ENCODE assay signal across 30 cellular contexts in genomic region chr5:130995851-130996250, GRCh38.
"Had no signal": no experiment of that assay in that cellular context is flagged by ENCODE, and none has a peak within 500 bp of the region (broad histone marks: within the 10 kb centered on the region; RNA-seq: fewer than 3 reads in every experiment).

No MANE protein-coding gene starts in this region.

- DNase-seq: activated B cell treated with CpG ODN at 0.5 μM for 24 hours; activated CD4-positive, alpha-beta memory T cell treated with anti-CD3 and anti-CD28 coated beads for 36 hours; activated CD4-positive, alpha-beta T cell treated with anti-CD3 and anti-CD28 coated beads for 4 hours; activated CD4-positive, alpha-beta T cell treated with anti-CD3 and anti-CD28 coated beads, Interleukin-2, amount 10 ng/mL, durations not matched to agents 24 days and 14 days; activated CD4-positive, alpha-beta T cell treated with anti-CD3 and anti-CD28 coated beads, Interleukin-2, amount 50 U/mL, for 1 hour; activated CD4-positive, alpha-beta T cell treated with anti-CD3 and anti-CD28 coated beads, Interleukin-2, amount 50 U/mL, for 4 hours; activated CD4-positive, CD25-positive, alpha-beta regulatory T cell treated with anti-CD3 and anti-CD28 coated beads, Interleukin-2, amount 50 U/mL, for 72 hours; activated CD8-positive, alpha-beta memory T cell treated with anti-CD3 and anti-CD28 coated beads, Interleukin-2, amount 50 U/mL, for 4 hours; activated CD8-positive, alpha-beta T cell treated with anti-CD3 and anti-CD28 coated beads for 36 hours; activated effector memory CD4-positive, alpha-beta T cell treated with anti-CD3 and anti-CD28 coated beads, Interleukin-2, amount 50 U/mL, for 16 hours; activated gamma-delta T cell treated with Interleukin-2 at 50 U/mL for 16 hours; activated naive CD4-positive, alpha-beta T cell; activated naive CD4-positive, alpha-beta T cell treated with anti-CD3 and anti-CD28 coated beads for 36 hours; activated naive CD4-positive, alpha-beta T cell treated with anti-CD3 and anti-CD28 coated beads, Interleukin-2, amount 50 U/mL, for 16 hours; activated naive CD8-positive, alpha-beta T cell treated with anti-CD3 and anti-CD28 coated beads for 36 hours; activated T-cell treated with anti-CD3 and anti-CD28 coated beads for 4 hours; activated T-cell treated with anti-CD3 and anti-CD28 coated beads, Interleukin-2, amount 50 U/mL, for 1 hour; activated T-cell treated with anti-CD3 and anti-CD28 coated beads, Interleukin-2, amount 50 U/mL, for 4 hours; activated T-cell treated with anti-CD3 and anti-CD28 coated beads, Interleukin-2, amount 50 U/mL, for 72 hours; adrenal gland; amniotic stem cell; aorta; body of pancreas; brain microvascular endothelial cell; central memory CD4-positive, alpha-beta T cell; T-helper 1 cell; T-helper 2 cell; T-helper 9 cell had no signal

- H3K27me3 ChIP-seq: adrenal gland, body of pancreas, brain microvascular endothelial cell, breast epithelium had no signal

- H3K9me3 ChIP-seq: adrenal gland, body of pancreas, breast epithelium had no signal

- H3K36me3 ChIP-seq: adrenal gland, brain microvascular endothelial cell, breast epithelium had no signal

- H3K4me1 ChIP-seq: adrenal gland, body of pancreas, breast epithelium had no signal

- H3K27ac ChIP-seq: adrenal gland, body of pancreas, brain microvascular endothelial cell, breast epithelium, VCaP had no signal

- H3K4me3 ChIP-seq: adrenal gland, body of pancreas, breast epithelium had no signal
